Comparison of ENCODE assay signal across 11 cellular contexts in genomic region chrX:100654256-100654655, GRCh38. TPM values are rescaled to one million over a fixed set of nuclear protein-coding genes. Genes with fewer than 3 reads are reported as not detected.
DNase-seq lines count a peak whose midpoint lies in the region; ATAC-seq and TF ChIP-seq lines count a peak whose summit lies in the region.
"Had no signal": no experiment of that assay in that cellular context is flagged by ENCODE, and none has a peak within 500 bp of the region (broad histone marks: within the 10 kb centered on the region; RNA-seq: fewer than 3 reads in every experiment).

No MANE protein-coding gene starts in this region.

- dilution Hi-C loops in mammary epithelial cell (cut with HindIII; ENCODE audit: low sequenced_read_pairs), result no loop called here

- H2AFZ ChIP-seq in mammary epithelial cell (ENCODE audit: low read depth, low read length), result no peak overlapping the region

- CTCF ChIA-PET in mammary epithelial cell (lab: Charles Lee; ENCODE audit: low non-redundant PET), result interaction anchor here (0.6 to 0.7 kb wide), 2 partner anchors 27 to 653 kb away, joined by 5 to 6 read pairs; no protein-coding TSS in a partner anchor

- H3K36me3 ChIP-seq in mucosa of descending colon (ENCODE audit: low read depth), result no peaks in the 10 kb centered on the region
- H3K36me3 ChIP-seq in mammary epithelial cell (ENCODE audit: insufficient read depth, low read length), result no peaks in the 10 kb centered on the region
- H3K36me3 ChIP-seq: vagina had no signal

- no peaks in the 10 kb centered on the region for H3K27me3 ChIP-seq in mammary epithelial cell (ENCODE audit: insufficient read depth, low read length)
- H3K27me3 ChIP-seq: vagina had no signal

- H3K4me1 ChIP-seq in mucosa of descending colon (ENCODE audit: low read depth) (peaks cover 7% of the 10 kb centered on the region), mammary epithelial cell (ENCODE audit: insufficient read depth, low read length) (peaks cover 4% of the 10 kb centered on the region)

- H3K27ac ChIP-seq in mammary epithelial cell (ENCODE audit: insufficient read depth, low read depth, low read length), result no peak overlapping the region
- H3K27ac ChIP-seq: vagina had no signal

- H3K79me2 ChIP-seq in mammary epithelial cell (ENCODE audit: insufficient read depth, low read length), result no peaks in the 10 kb centered on the region

- no peaks in the 10 kb centered on the region for H3K9me3 ChIP-seq in mucosa of descending colon
- H3K9me3 ChIP-seq in mammary epithelial cell (replicated peaks; ENCODE audit: insufficient read depth, low read length), result no peaks in the 10 kb centered on the region
- H3K9me3 ChIP-seq: vagina had no signal

- H3K4me2 ChIP-seq in mammary epithelial cell (ENCODE audit: insufficient read depth, low read depth, low read length), result no peak overlapping the region

- ATAC-seq in mucosa of descending colon (peak; percentile 30), HG03354 (IDR thresholded peaks at IDR 0.05; ENCODE audit: poor library complexity, severe bottlenecking, unreplicated experiment) (no peak)

- TF ChIP-seq CTCF in mucosa of descending colon (IDR thresholded peaks at IDR 0.05) (no peak), mammary epithelial cell (conservative IDR thresholded peaks at IDR 0.05 in 1 of 2, IDR thresholded peaks at IDR 0.05 in 1 of 2; ENCODE audit: extremely low read depth in 1 of 2, insufficient read depth in 1 of 2, low read depth in 1 of 2, low read length in 2 of 2) (peak in 1 of 2 donors; percentile 34)

- no peak overlapping the region for H3K4me3 ChIP-seq in mucosa of descending colon
- H3K4me3 ChIP-seq in mammary epithelial cell (replicated peaks in 1 of 3; ENCODE audit: insufficient read depth in 1 of 3, low read depth in 2 of 3, low read length in 3 of 3), result no peak overlapping the region
- H3K4me3 ChIP-seq: vagina had no signal

- DNase-seq in ELR (ENCODE audit: low read depth), result peak; percentile 44
- DNase-seq in NCI-H1092 treated with DMSO at 0.1 percent for 48 hours (lab: John Stamatoyannopoulos, UW), result peak; percentile 15
- peak; percentile 14 for DNase-seq in astrocyte of the hippocampus (ENCODE audit: low read depth, low spot score)
- peak in 1 of 3 donors; percentile 44 for DNase-seq in mucosa of descending colon
- no peak for DNase-seq in activated CD4-positive, alpha-beta T cell treated with anti-CD3 and anti-CD28 coated beads, Interleukin-2, amount 50 U/mL, for 1 hour
- DNase-seq in NCI-H1048 (lab: John Stamatoyannopoulos, UW), result no peak
- DNase-seq in mammary epithelial cell, result no peak
- DNase-seq: NK-92 treated with Interleukin-12 subunit alpha and Interleukin-12 subunit beta, amount 100 ng/mL, for 24 hours; stimulated activated CD4-positive, alpha-beta T cell treated with anti-CD3 and anti-CD28 coated beads, Interleukin-1b, Interleukin-23, amount 100 ng/mL, for 48 hours had no signal

- H4K20me1 ChIP-seq in mammary epithelial cell (ENCODE audit: insufficient read depth, low read length), result no peaks in the 10 kb centered on the region

- in situ Hi-C loops in mammary epithelial cell (cut with MboI; ENCODE audit: low sequenced_read_pairs in 2 of 2), result no loop called here

- 40% methylated on average over 3 of the region's 3 CpGs for WGBS in mammary epithelial cell (ENCODE audit: low coverage, missing lambda C conversion rate)

- intact Hi-C loops in mucosa of descending colon (cut with DNase I, micrococcal nuclease), result no loop called here
- intact Hi-C loops in mammary epithelial cell (cut with micrococcal nuclease), result no loop called here

- no peak overlapping the region for H3K9ac ChIP-seq in mammary epithelial cell (ENCODE audit: insufficient read depth, low read length)

- BruUV-seq in mammary epithelial cell (replicated peaks; lab: Mats Ljungman, UMichigan), result no TSS peak

RNA-seq across cellular contexts. Expression of gene SRPX2, which starts 10.3 kb away (rescaled TPM):
- 10 to 100 TPM in 2 of 3 donors, 1 to 10 TPM in 1; 3.3 to 17.6 (median 13.9) TPM for total RNA-seq in mucosa of descending colon
- total RNA-seq in mammary epithelial cell, result 1 to 10 TPM; 1.8 to 4.0 TPM
- 6.3 TPM for polyA plus RNA-seq in mammary epithelial cell
- 6.2 TPM for polyA minus RNA-seq in mammary epithelial cell

RNA-seq across cellular contexts. Expression of gene TSPAN6, which starts 17.6 kb away (rescaled TPM):
- total RNA-seq in mucosa of descending colon, result 100 to 1,000 TPM in 2 of 3 donors, 10 to 100 TPM in 1; 63.0 to 132 (median 111) TPM
- total RNA-seq in mammary epithelial cell, result 10 to 100 TPM; 15.6 to 27.3 TPM
- polyA plus RNA-seq in mammary epithelial cell, result 15.9 TPM
- polyA minus RNA-seq in mammary epithelial cell, result 14.9 TPM

Comparison
In these comparisons a context has a peak if more than half of its experiments do, and no peak if none do; other contexts are left out.
1. DNase-seq: peak in ELR (single experiment), NCI-H1092 treated with DMSO at 0.1 percent for 48 hours (single experiment) and astrocyte of the hippocampus (single experiment); none in activated CD4-positive, alpha-beta T cell treated with anti-CD3 and anti-CD28 coated beads, Interleukin-2, amount 50 U/mL, for 1 hour (single experiment), NCI-H1048 (single experiment) and mammary epithelial cell (single experiment).